In the genomic region with DNA sequence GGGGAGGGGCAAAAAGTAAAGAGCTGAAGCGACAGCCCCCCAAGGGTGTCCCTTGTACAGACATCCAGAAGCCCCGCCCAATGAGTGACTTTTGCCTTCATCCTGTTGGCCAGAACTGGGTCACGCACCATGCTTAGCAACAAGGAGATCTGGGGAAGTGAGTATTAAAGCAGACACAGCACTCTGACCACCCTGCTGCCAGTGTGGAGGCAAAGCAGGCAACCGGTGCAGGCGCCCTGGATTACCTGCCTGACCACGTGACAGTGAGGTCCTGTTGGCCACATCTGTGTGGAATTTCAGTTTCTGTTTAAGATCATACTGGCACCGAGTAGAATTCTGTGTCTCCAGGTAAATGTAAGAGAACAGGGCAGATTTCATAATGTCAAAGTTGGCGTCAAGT, we compare ENCODE assay signal across 10 cellular contexts. TPM values are rescaled to one million over a fixed set of nuclear protein-coding genes. Genes with fewer than 3 reads are reported as not detected.
A peak's percentile ranks its signal among the peaks of the same experiment; 100 is the strongest.
DNase-seq lines count a peak whose midpoint lies in the region; ATAC-seq and TF ChIP-seq lines count a peak whose summit lies in the region.
"Had no signal": no experiment of that assay in that cellular context is flagged by ENCODE, and none has a peak within 500 bp of the region (broad histone marks: within the 10 kb centered on the region; RNA-seq: fewer than 3 reads in every experiment).

No MANE protein-coding gene starts in this region.

- intact Hi-C loops in lower lobe of right lung (cut with DNase I): no loop called here

- no peaks in the 10 kb centered on the region for H3K36me3 ChIP-seq in lower lobe of right lung

- peaks cover 9% of the 10 kb centered on the region for H3K27me3 Mint-ChIP-seq in T-helper 17 cell
- H3K27me3 Mint-ChIP-seq: activated naive CD8-positive, alpha-beta T cell had no signal

- H3K4me3 Mint-ChIP-seq in T-helper 17 cell: peak overlapping the region; percentile 43
- H3K4me3 Mint-ChIP-seq: activated naive CD8-positive, alpha-beta T cell had no signal

- no peaks in the 10 kb centered on the region for H3K4me1 ChIP-seq in lower lobe of right lung

- peak overlapping the region; percentile 29 for H3K27ac Mint-ChIP-seq in T-helper 17 cell
- H3K27ac Mint-ChIP-seq: activated naive CD8-positive, alpha-beta T cell had no signal

- ATAC-seq in GM19351 (IDR thresholded peaks at IDR 0.05; ENCODE audit: unreplicated experiment) (peak; percentile 98), HG03139 (IDR thresholded peaks at IDR 0.05; ENCODE audit: unreplicated experiment) (peak; percentile 97), T-helper 17 cell (peak; percentile 60), lower lobe of right lung (peak; percentile 95 to 96)

- peak; percentile 49 for DNase-seq in COR-L47 (lab: John Stamatoyannopoulos, UW)
- no peak for DNase-seq in T-helper 17 cell
- DNase-seq in lower lobe of right lung: peak; percentile 78
- no peak for DNase-seq in coronary artery (ENCODE audit: low spot score)
- no peak for DNase-seq in epidermal melanocyte (ENCODE audit: insufficient read length, low spot score)
- DNase-seq in NK-92 treated with Interleukin-12 subunit alpha and Interleukin-12 subunit beta, amount 100 ng/mL, for 24 hours (lab: John Stamatoyannopoulos, UW): no peak

- H3K4me3 ChIP-seq in lower lobe of right lung (peak overlapping the region; percentile 22), coronary artery (no peak overlapping the region)
- H3K4me3 ChIP-seq: skin epidermis had no signal

- H3K36me3 Mint-ChIP-seq in T-helper 17 cell (ENCODE audit: low read depth): no peaks in the 10 kb centered on the region

- peaks cover 4% of the 10 kb centered on the region for H3K4me1 Mint-ChIP-seq in T-helper 17 cell

- H3K27ac ChIP-seq in lower lobe of right lung: peak overlapping the region; percentile 38
- no peak overlapping the region for H3K27ac ChIP-seq in coronary artery
- H3K27ac ChIP-seq: skin epidermis had no signal

- H3K27me3 ChIP-seq in lower lobe of right lung (ENCODE audit: low read depth): no peaks in the 10 kb centered on the region

- H3K9me3 ChIP-seq in T-helper 17 cell (ENCODE audit: control insufficient read depth, low read length, poor library complexity, severe bottlenecking) (no peaks in the 10 kb centered on the region), lower lobe of right lung (no peaks in the 10 kb centered on the region)

- no peak for TF ChIP-seq CTCF in lower lobe of right lung (IDR thresholded peaks at IDR 0.05)
- no peak for TF ChIP-seq CTCF in coronary artery (IDR thresholded peaks at IDR 0.05)

RNA-seq across cellular contexts. Expression of a gene that starts 21.6 kb away (rescaled TPM):
- 100 to 1,000 TPM; 132 to 133 TPM for total RNA-seq in T-helper 17 cell
- 33.9 TPM for total RNA-seq in lower lobe of right lung

Comparison
In these comparisons a context has a peak if more than half of its experiments do, and no peak if none do; other contexts are left out.
1. DNase-seq: peak in COR-L47 (single experiment) and lower lobe of right lung (single experiment); none in T-helper 17 cell (0 of 3), coronary artery (single experiment), epidermal melanocyte (single experiment) and NK-92 treated with Interleukin-12 subunit alpha and Interleukin-12 subunit beta, amount 100 ng/mL, for 24 hours (single experiment).
2. Peak in every context shown above with its lines, with median percentiles within 50 percentile points of each other: ATAC-seq.